8 cellular contexts compared by ENCODE assay signal in the genomic region with DNA sequence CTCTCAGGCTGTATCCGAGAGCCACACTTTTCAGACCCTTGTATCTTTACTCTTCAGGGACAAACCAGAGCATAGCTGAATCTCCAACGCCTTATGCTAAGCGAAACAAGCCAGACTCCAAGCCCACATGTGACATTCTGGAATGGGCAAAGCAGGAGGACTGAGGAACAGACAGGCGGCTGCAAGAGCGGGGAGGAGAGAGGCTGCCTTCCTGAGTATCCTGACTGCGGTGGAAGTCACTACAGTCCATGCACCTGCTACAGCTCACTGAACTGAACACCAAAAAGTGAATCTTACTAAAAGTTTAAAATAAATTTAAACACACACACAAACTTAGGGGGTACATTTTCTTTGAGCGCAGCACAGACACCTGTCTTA. TPM values are rescaled to one million over a fixed set of nuclear protein-coding genes. Genes with fewer than 3 reads are reported as not detected.
A peak's percentile ranks its signal among the peaks of the same experiment; 100 is the strongest.
DNase-seq lines count a peak whose midpoint lies in the region; FAIRE-seq and TF ChIP-seq lines count a peak whose summit lies in the region.

No MANE protein-coding gene starts in this region.

- CTCF ChIA-PET in Caco-2 (lab: Charles Lee) = no interaction called here

- DNase-seq in Caco-2 (peak in 1 of 2 experiments; percentile 29), NB4 (ENCODE audit: low read depth) (peak; percentile 10), neural progenitor cell (ENCODE audit: low spot score) (peak; percentile 17), H54 (ENCODE audit: insufficient read length, low spot score) (no peak), NCI-H748 (lab: John Stamatoyannopoulos, UW; ENCODE audit: unreplicated experiment) (no peak), KG1 (lab: John Stamatoyannopoulos, UW) (no peak), dedifferentiated amniotic fluid mesenchymal stem cell (ENCODE audit: extremely low spot score) (no peak)

- peaks cover 61% of the 10 kb centered on the region for H3K79me2 ChIP-seq in neural progenitor cell (ENCODE audit: low read depth)

- peaks cover 16% of the 10 kb centered on the region for H3K4me1 ChIP-seq in Caco-2
- H3K4me1 ChIP-seq in duodenal mucosa (ENCODE audit: control insufficient read depth in 1 of 2, insufficient read depth in 2 of 2, low read length in 2 of 2) = peaks cover 13 to 19% of the 10 kb centered on the region in 2 donors
- peaks cover 4% of the 10 kb centered on the region for H3K4me1 ChIP-seq in neural progenitor cell

- no peak for FAIRE-seq in H54 (lab: Jason Lieb, UNC)

- H3K9ac ChIP-seq in duodenal mucosa (ENCODE audit: low read depth in 1 of 2, low read length in 2 of 2) = peak overlapping the region; percentile 38 to 72
- H3K9ac ChIP-seq in neural progenitor cell = no peak overlapping the region

- peaks cover 17% of the 10 kb centered on the region for H3K4me1 Mint-ChIP-seq in Caco-2 (ENCODE audit: low read depth, unreplicated experiment)
- peaks cover 8% of the 10 kb centered on the region for H3K4me1 Mint-ChIP-seq in neural progenitor cell

- H3K27ac Mint-ChIP-seq in Caco-2 (ENCODE audit: unreplicated experiment) = peak overlapping the region; percentile 70
- H3K27ac Mint-ChIP-seq in neural progenitor cell = no peak overlapping the region

- POLR2A ChIA-PET in Caco-2 (lab: Charles Lee) = interaction anchor here (2.0 kb wide), 1 partner anchor 140 kb away, joined by 4 read pairs; the partner anchor contains the start of gene NIPA2

- H3K27me3 ChIP-seq in Caco-2 (replicated peaks; ENCODE audit: control insufficient read depth, insufficient read depth, low read length) = no peaks in the 10 kb centered on the region
- H3K27me3 ChIP-seq in duodenal mucosa (ENCODE audit: control insufficient read depth in 1 of 2, insufficient read depth in 2 of 2, low read length in 2 of 2) = no peaks in the 10 kb centered on the region
- peaks cover 43% of the 10 kb centered on the region for H3K27me3 ChIP-seq in neural progenitor cell

- peaks cover 12% of the 10 kb centered on the region for H3F3A ChIP-seq in neural progenitor cell (ENCODE audit: low read depth)

- TF ChIP-seq CTCF in Caco-2 (IDR thresholded peaks at IDR 0.05; ENCODE audit: insufficient read depth in 1 of 2, low read depth in 1 of 2, low read length in 1 of 2, severe bottlenecking in 1 of 2, unreplicated experiment in 1 of 2) = no peak
- TF ChIP-seq CTCF in NB4 (IDR thresholded peaks at IDR 0.05; ENCODE audit: low read depth, low read length) = no peak
- no peak for TF ChIP-seq CTCF in neural progenitor cell (IDR thresholded peaks at IDR 0.05)

- no peak for TF ChIP-seq POLR2A in NB4 (IDR thresholded peaks at IDR 0.05; ENCODE audit: extremely low read depth, insufficient read length)
- TF ChIP-seq POLR2A in H54 (IDR thresholded peaks at IDR 0.05; ENCODE audit: low read depth, low read length) = no peak

- H3K9me3 Mint-ChIP-seq in Caco-2 (ENCODE audit: unreplicated experiment) (no peaks in the 10 kb centered on the region), neural progenitor cell (peaks cover 6% of the 10 kb centered on the region)

- H3K36me3 ChIP-seq in Caco-2 (ENCODE audit: control insufficient read depth, insufficient read depth, low read length) = no peaks in the 10 kb centered on the region
- H3K36me3 ChIP-seq in duodenal mucosa (ENCODE audit: control insufficient read depth in 1 of 2, insufficient read depth in 2 of 2, low read length in 2 of 2) = no peaks in the 10 kb centered on the region
- no peaks in the 10 kb centered on the region for H3K36me3 ChIP-seq in neural progenitor cell

- no peak overlapping the region for H2AFZ ChIP-seq in neural progenitor cell (replicated peaks)

- intact Hi-C loops in Caco-2 (cut with micrococcal nuclease; ENCODE audit: unreplicated experiment) = loop anchor here (2.0 kb wide), 1 partner anchor 60 kb away; the partner anchor contains the start of gene TUBGCP5

- peak overlapping the region; percentile 94 for H3K4me3 ChIP-seq in Caco-2 (ENCODE audit: low read depth, low read length)
- peak overlapping the region; percentile 84 for H3K4me3 ChIP-seq in NB4 (ENCODE audit: low read depth, low read length)
- peak overlapping the region; percentile 86 to 96 for H3K4me3 ChIP-seq in duodenal mucosa (ENCODE audit: low read depth in 1 of 2, low read length in 2 of 2)
- peak overlapping the region; percentile 93 for H3K4me3 ChIP-seq in neural progenitor cell

- H4K20me1 ChIP-seq in neural progenitor cell (ENCODE audit: low read depth) = peaks cover 59% of the 10 kb centered on the region

- BruUV-seq in Caco-2 (replicated peaks; lab: Mats Ljungman, UMichigan) = no TSS peak

- H3K4me3 Mint-ChIP-seq in Caco-2 (ENCODE audit: unreplicated experiment) (peak overlapping the region; percentile 91), neural progenitor cell (peak overlapping the region; percentile 100)

- H3K27me3 Mint-ChIP-seq in Caco-2 (ENCODE audit: insufficient read depth, unreplicated experiment) (no peaks in the 10 kb centered on the region), neural progenitor cell (ENCODE audit: insufficient read depth, low read depth) (peaks cover 5% of the 10 kb centered on the region)

- peak overlapping the region; percentile 96 for H3K4me2 ChIP-seq in neural progenitor cell

- H3K36me3 Mint-ChIP-seq in Caco-2 (ENCODE audit: insufficient read depth, unreplicated experiment) = peaks cover 18% of the 10 kb centered on the region
- peaks cover 5% of the 10 kb centered on the region for H3K36me3 Mint-ChIP-seq in neural progenitor cell

- no peak overlapping the region for H3K27ac ChIP-seq in duodenal mucosa (ENCODE audit: low read depth, low read length)
- H3K27ac ChIP-seq in neural progenitor cell = no peak overlapping the region

- H3K9me3 ChIP-seq in Caco-2 (no peaks in the 10 kb centered on the region), duodenal mucosa (ENCODE audit: control insufficient read depth in 1 of 2, low read length in 2 of 2) (no peaks in the 10 kb centered on the region), neural progenitor cell (ENCODE audit: low read depth) (no peaks in the 10 kb centered on the region)

RNA-seq across cellular contexts. Expression of gene CYFIP1, which starts 1.5 kb away (rescaled TPM):
- total RNA-seq in Caco-2 (2022) (205 and 211 TPM in 2 replicates), neural progenitor cell (ENCODE audit: low replicate concordance) (94.6 and 112 TPM in 2 replicates)

Comparison
In these comparisons a context has a peak if more than half of its experiments do, and no peak if none do; other contexts are left out.
1. DNase-seq: peak in NB4 (single experiment) and neural progenitor cell (single experiment); none in H54 (single experiment), NCI-H748 (single experiment), KG1 (single experiment) and dedifferentiated amniotic fluid mesenchymal stem cell (single experiment).
2. Peak in every context shown above with its lines, with median percentiles within 50 percentile points of each other: H3K4me3 ChIP-seq.